Comparison of ENCODE assay signal across 1 cellular context in the genomic region with DNA sequence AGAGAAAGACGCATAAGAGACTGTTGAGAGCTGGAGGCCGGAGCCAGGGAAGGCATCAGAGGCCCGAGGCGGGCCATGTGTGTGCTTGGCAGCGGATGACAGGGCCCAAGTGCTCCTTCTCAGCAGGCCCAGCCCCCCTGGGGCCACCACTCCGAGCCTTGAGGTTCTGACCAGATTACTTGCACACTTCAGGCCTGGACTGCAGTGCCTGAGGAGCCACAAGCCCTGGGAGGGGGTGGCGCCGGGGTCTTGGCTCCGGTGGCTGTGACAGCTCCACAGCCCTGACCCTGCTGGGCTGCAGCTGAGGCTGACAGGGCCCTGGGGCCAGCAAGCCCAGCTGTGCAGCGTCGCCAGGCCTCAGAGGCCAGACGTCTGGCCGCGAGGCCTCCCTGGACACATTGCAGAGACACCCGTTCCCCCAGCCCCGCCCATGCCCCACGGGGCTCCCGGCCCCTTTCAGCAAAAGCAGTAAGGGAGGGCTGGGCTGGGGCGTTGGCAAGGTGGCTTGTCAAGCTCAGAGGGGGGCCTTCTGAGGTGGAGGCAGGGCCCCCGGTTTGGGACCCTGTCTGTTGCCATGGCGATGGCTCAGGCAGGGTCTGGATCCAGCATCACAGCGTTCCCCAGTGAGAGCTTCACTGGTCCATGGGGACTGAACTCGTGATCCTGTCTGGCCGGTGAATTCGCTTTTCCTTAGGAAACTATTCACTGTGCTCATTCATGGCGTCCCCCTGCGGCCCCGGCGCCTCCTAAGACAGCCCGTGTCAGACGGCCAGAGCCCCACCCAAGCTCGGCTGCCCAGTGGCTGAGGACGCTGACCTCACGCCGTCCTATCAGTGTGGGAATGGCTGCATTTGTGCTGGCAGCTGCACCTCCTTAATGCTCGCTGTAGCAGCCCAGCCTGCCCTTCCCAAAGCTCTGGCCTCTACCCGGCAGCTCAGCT.
TF ChIP-seq lines count a peak whose summit lies in the region.

No MANE protein-coding gene starts in this region.

TF ChIP-seq in IMR-90, 13 proteins besides CTCF, POLR2A, EP300 and RAD21:
- TF ChIP-seq NFE2L2 (IDR thresholded peaks at IDR 0.05; ENCODE audit: low read depth, low read length) (no peak), MAFK (IDR thresholded peaks at IDR 0.05; ENCODE audit: low read depth, low read length) (no peak), CEBPB (IDR thresholded peaks at IDR 0.05; ENCODE audit: low read depth, low read length) (no peak), MAZ (IDR thresholded peaks at IDR 0.05; ENCODE audit: borderline replicate concordance, low read depth, low read length) (no peak), RFX5 (IDR thresholded peaks at IDR 0.05; ENCODE audit: low read depth, low read length) (no peak), BHLHE40 (IDR thresholded peaks at IDR 0.05; ENCODE audit: low read depth, low read length) (no peak), RCOR1 (IDR thresholded peaks at IDR 0.05; ENCODE audit: insufficient replicate concordance, low read length) (no peak), CHD1 (IDR thresholded peaks at IDR 0.05; ENCODE audit: low read depth, low read length) (no peak), FOS (IDR thresholded peaks at IDR 0.05; ENCODE audit: low read depth, low read length) (no peak), MXI1 (IDR thresholded peaks at IDR 0.05; ENCODE audit: borderline replicate concordance, low read depth, low read length) (no peak), SMC3 (IDR thresholded peaks at IDR 0.05; ENCODE audit: low read depth, low read length) (no peak)
- TF ChIP-seq, protein P1, sequence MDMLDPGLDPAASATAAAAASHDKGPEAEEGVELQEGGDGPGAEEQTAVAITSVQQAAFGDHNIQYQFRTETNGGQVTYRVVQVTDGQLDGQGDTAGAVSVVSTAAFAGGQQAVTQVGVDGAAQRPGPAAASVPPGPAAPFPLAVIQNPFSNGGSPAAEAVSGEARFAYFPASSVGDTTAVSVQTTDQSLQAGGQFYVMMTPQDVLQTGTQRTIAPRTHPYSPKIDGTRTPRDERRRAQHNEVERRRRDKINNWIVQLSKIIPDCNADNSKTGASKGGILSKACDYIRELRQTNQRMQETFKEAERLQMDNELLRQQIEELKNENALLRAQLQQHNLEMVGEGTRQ (IDR thresholded peaks at IDR 0.05; ENCODE audit: low read depth, low read length): no peak
- TF ChIP-seq, protein P2, sequence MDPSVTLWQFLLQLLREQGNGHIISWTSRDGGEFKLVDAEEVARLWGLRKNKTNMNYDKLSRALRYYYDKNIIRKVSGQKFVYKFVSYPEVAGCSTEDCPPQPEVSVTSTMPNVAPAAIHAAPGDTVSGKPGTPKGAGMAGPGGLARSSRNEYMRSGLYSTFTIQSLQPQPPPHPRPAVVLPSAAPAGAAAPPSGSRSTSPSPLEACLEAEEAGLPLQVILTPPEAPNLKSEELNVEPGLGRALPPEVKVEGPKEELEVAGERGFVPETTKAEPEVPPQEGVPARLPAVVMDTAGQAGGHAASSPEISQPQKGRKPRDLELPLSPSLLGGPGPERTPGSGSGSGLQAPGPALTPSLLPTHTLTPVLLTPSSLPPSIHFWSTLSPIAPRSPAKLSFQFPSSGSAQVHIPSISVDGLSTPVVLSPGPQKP (IDR thresholded peaks at IDR 0.05; ENCODE audit: borderline replicate concordance, low read depth, low read length): no peak
